ENCODE assay signal across 22 cellular contexts in genomic region chr19:6906559-6906958, GRCh38.
"Had no signal": no experiment of that assay in that cellular context is flagged by ENCODE, and none has a peak within 500 bp of the region (broad histone marks: within the 10 kb centered on the region; RNA-seq: fewer than 3 reads in every experiment).

No MANE protein-coding gene starts in this region.

- H3K27ac ChIP-seq: HL-60, RWPE1 had no signal

- H3K9ac ChIP-seq: SK-N-SH had no signal

- H3K4me2 ChIP-seq: SK-N-SH had no signal

- DNase-seq: Karpas-422, KG1, NCI-H1092 treated with DMSO at 0.1 percent for 48 hours, NCI-H1436, NCI-H1694, NCI-H187 treated with DMSO at 0.1 percent for 48 hours, NCI-H2081, NCI-H2171, NCI-H226, NCI-H446, NCI-H510A, NCI-H524 treated with DMSO at 0.1 percent for 48 hours, NCI-H69, NCI-H774, PC-3, SHP77, SK-N-SH, SW 1271, T-cell had no signal

- H3K4me3 ChIP-seq: MG63 had no signal

- H3K9me3 ChIP-seq: SK-N-SH had no signal

- H3K27me3 ChIP-seq: MG63 had no signal
